Comparison of ENCODE assay signal across 9 cellular contexts in the genomic region with DNA sequence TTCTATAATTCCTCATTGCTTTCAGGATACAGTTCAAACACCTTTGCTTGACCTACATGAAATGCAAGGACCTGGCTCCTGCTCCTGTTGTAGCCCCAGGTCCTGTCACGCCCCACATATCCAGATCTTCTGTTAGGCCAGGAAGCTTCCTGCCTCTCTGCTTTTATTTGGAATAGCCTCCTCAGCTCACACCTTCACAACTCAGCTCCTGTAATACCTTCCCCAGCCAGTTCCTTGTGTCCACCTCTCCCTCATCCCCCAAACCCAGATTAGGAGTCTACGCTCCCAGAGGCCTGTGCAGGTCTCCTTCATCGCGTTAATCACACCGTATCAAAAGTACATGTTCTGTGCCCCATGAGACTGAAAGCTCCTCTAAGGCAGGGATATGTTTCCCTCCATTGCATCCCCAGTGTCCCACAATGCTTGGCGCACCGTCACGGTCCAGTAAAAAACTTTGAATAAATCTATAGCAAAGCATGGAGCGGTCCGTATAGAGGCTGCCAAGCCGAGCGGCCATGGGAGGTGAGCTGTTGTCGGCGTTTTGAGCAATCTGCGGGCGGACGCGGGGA. TPM values are rescaled to one million over a fixed set of nuclear protein-coding genes. Genes with fewer than 3 reads are reported as not detected.
A peak's percentile ranks its signal among the peaks of the same experiment; 100 is the strongest.
DNase-seq lines count a peak whose midpoint lies in the region; ATAC-seq and TF ChIP-seq lines count a peak whose summit lies in the region.
"Had no signal": no experiment of that assay in that cellular context is flagged by ENCODE, and none has a peak within 500 bp of the region (broad histone marks: within the 10 kb centered on the region; RNA-seq: fewer than 3 reads in every experiment).

No MANE protein-coding gene starts in this region.

- peaks cover 25% of the 10 kb centered on the region for H3K79me2 ChIP-seq in hepatocyte

- no peaks in the 10 kb centered on the region for H3K9me3 Mint-ChIP-seq in T-cell

- peak overlapping the region in 2 of 3 donors; percentile 91 to 93 for H3K4me3 Mint-ChIP-seq in T-cell

- peak overlapping the region; percentile 85 for H2AFZ ChIP-seq in hepatocyte

- H3K27ac Mint-ChIP-seq in T-cell, result peak overlapping the region; percentile 94 to 97

- H3K4me1 ChIP-seq in BLaER1 (peaks cover 38% of the 10 kb centered on the region), hepatocyte (ENCODE audit: insufficient read depth) (no peaks in the 10 kb centered on the region), spleen (peaks cover 20 to 52% (median 44%) of the 10 kb centered on the region in 6 donors)

- H4K20me1 ChIP-seq in BLaER1 (no peaks in the 10 kb centered on the region; the same call in 1 of the 2 replicates), hepatocyte (ENCODE audit: insufficient read depth, poor library complexity, severe bottlenecking) (no peaks in the 10 kb centered on the region)

- peaks cover 21% of the 10 kb centered on the region for H3K36me3 ChIP-seq in BLaER1
- H3K36me3 ChIP-seq in hepatocyte (replicated peaks; ENCODE audit: insufficient read depth, low read depth), result no peaks in the 10 kb centered on the region
- H3K36me3 ChIP-seq in spleen, result peaks cover 0 to 31% (median 8%) of the 10 kb centered on the region in 6 donors

- H3K4me1 Mint-ChIP-seq in T-cell, result peaks cover 23 to 42% (median 38%) of the 10 kb centered on the region in 3 donors

- TF ChIP-seq POLR2A in spleen (IDR thresholded peaks at IDR 0.05), result no peak

- no peak for DNase-seq in T-cell
- DNase-seq in hepatocyte (ENCODE audit: low spot score), result no peak
- DNase-seq in spleen, result no peak
- DNase-seq in NK-92 treated with Interleukin-12 subunit alpha and Interleukin-12 subunit beta, amount 100 ng/mL, for 24 hours (lab: John Stamatoyannopoulos, UW), result no peak
- DNase-seq in activated naive CD4-positive, alpha-beta T cell treated with anti-CD3 and anti-CD28 coated beads, Interleukin-2, amount 50 U/mL, for 16 hours, result no peak

- H3K9me2 ChIP-seq in hepatocyte (replicated peaks; ENCODE audit: insufficient read depth), result no peaks in the 10 kb centered on the region

- CTCF ChIA-PET in T-cell (lab: Charles Lee), result interaction anchor here (0.6 to 1.4 kb wide), 12 partner anchors 8 to 1278 kb away, joined by 3 to 7 read pairs (median 4); a partner anchor contains a TSS

- peak overlapping the region; percentile 83 for H3K27ac ChIP-seq in BLaER1
- H3K27ac ChIP-seq in hepatocyte, result peak overlapping the region; percentile 96
- peak overlapping the region; percentile 36 to 92 (median 85) for H3K27ac ChIP-seq in spleen

- intact Hi-C loops in spleen (cut with DNase I; ENCODE audit: low total_unique reads), result no loop called here

- no peak for TF ChIP-seq CTCF in hepatocyte (IDR thresholded peaks at IDR 0.05; ENCODE audit: poor library complexity)
- TF ChIP-seq CTCF in spleen (IDR thresholded peaks at IDR 0.05 in 8 of 11, conservative IDR thresholded peaks at IDR 0.05 in 3 of 11), result no peak

- H3K27me3 ChIP-seq in BLaER1 (no peaks in the 10 kb centered on the region), hepatocyte (peaks cover 3% of the 10 kb centered on the region), spleen (replicated peaks in 1 of 7) (peaks cover 0 to 16% (median 0%) of the 10 kb centered on the region in 7 donors)

- peak; percentile 34 for ATAC-seq in GM21717 (IDR thresholded peaks at IDR 0.05; ENCODE audit: unreplicated experiment)
- no peak for ATAC-seq in T-cell (replicated peaks in 1 of 4)
- ATAC-seq in HG03139 (IDR thresholded peaks at IDR 0.05; ENCODE audit: unreplicated experiment), result no peak

- H3K4me3 ChIP-seq in BLaER1 (peak overlapping the region; percentile 78), hepatocyte (peak overlapping the region; percentile 80), spleen (peak overlapping the region; percentile 68 to 96 (median 82))

- no peaks in the 10 kb centered on the region for H3K27me3 Mint-ChIP-seq in T-cell

- peaks cover 10% of the 10 kb centered on the region for H3K36me3 Mint-ChIP-seq in T-cell

- POLR2A ChIA-PET in T-cell (lab: Charles Lee), result interaction anchor here (0.5 to 1.3 kb wide), 10 partner anchors 9 to 947 kb away, joined by 3 to 7 read pairs (median 4); a partner anchor contains a TSS

- peak overlapping the region; percentile 91 for H3K9ac ChIP-seq in BLaER1

- H3K9me3 ChIP-seq in BLaER1, result no peaks in the 10 kb centered on the region
- no peaks in the 10 kb centered on the region for H3K9me3 ChIP-seq in hepatocyte (ENCODE audit: low read depth)
- H3K9me3 ChIP-seq in spleen, result no peaks in the 10 kb centered on the region

- 6% methylated on average over 18 of the region's 18 CpGs for WGBS in hepatocyte (ENCODE audit: low lambda C conversion rate, missing lambda C conversion rate)
- 10 to 12% (median 10%) methylated on average over 18 of the region's 18 CpGs for WGBS in spleen, 5 donors

- peak overlapping the region; percentile 84 for H3K4me2 ChIP-seq in BLaER1
- H3K4me2 ChIP-seq in hepatocyte, result peak overlapping the region; percentile 77

RNA-seq across cellular contexts. Expression of a gene that starts 0.4 kb away (rescaled TPM):
- total RNA-seq in T-cell (under 1 TPM in 4 of 5 donors, not detected in 1; 0.20 to 0.41 (median 0.34) TPM), hepatocyte (0.07 and 0.16 TPM in 2 replicates), spleen (1 to 10 TPM in 2 of 7 donors, under 1 TPM in 3, not detected in 2; 0.22 to 2.4 (median 0.37) TPM)
- polyA plus RNA-seq in hepatocyte (0.35 and 0.67 TPM in 2 replicates), spleen (under 1 TPM; 0.10 to 0.35 (median 0.27) TPM)

RNA-seq across cellular contexts. Expression of a gene that starts 0.6 kb away (rescaled TPM):
- total RNA-seq in T-cell (10 to 100 TPM; 18.3 to 25.8 (median 21.7) TPM), hepatocyte (34.4 and 37.9 TPM in 2 replicates), spleen (10 to 100 TPM; 17.0 to 27.1 (median 24.6) TPM)
- polyA plus RNA-seq in hepatocyte (17.7 and 20.0 TPM in 2 replicates), spleen (10 to 100 TPM in 1 of 3 donors, 1 to 10 TPM in 2; 8.9 to 10.1 (median 9.0) TPM)

RNA-seq across cellular contexts. Expression of a gene that starts 46.6 kb away (rescaled TPM):
- not detected for total RNA-seq in T-cell
- not detected in 2 replicates for total RNA-seq in hepatocyte
- polyA plus RNA-seq in hepatocyte, result not detected in 2 replicates
- total RNA-seq in spleen, result under 1 TPM in 1 of 7 donors, not detected in 6; 0.29 TPM
- not detected for polyA plus RNA-seq in spleen
- total RNA-seq: M059J had no signal
